In genomic region chr18:62330665-62331064, GRCh38 we compare ENCODE assay signal across 8 cellular contexts. TPM values are rescaled to one million over a fixed set of nuclear protein-coding genes. Genes with fewer than 3 reads are reported as not detected.
DNase-seq lines count a peak whose midpoint lies in the region; ATAC-seq and TF ChIP-seq lines count a peak whose summit lies in the region.
"Not testable (repeated sequence)": the region's sequence is repeated elsewhere in the genome, so short reads cannot be mapped to it uniquely, and the experiment has no call there.
"Had no signal": no experiment of that assay in that cellular context is flagged by ENCODE, and none has a peak within 500 bp of the region (broad histone marks: within the 10 kb centered on the region; RNA-seq: fewer than 3 reads in every experiment).

No MANE protein-coding gene starts in this region.

- H4K20me1 ChIP-seq in GM23338 (replicated peaks; ENCODE audit: insufficient read depth): not testable (repeated sequence)

- in situ Hi-C loops in transverse colon (cut with MboI; ENCODE audit: low pct_ligation_motif_present in 1 of 4, low pct_unique_long_range_greater_than_20kb in 1 of 4, low sequenced_read_pairs in 3 of 4): not testable (repeated sequence)

- H3K79me2 ChIP-seq in GM23338 (replicated peaks; ENCODE audit: insufficient read depth): peaks cover 64% of the 10 kb centered on the region

- H3F3A ChIP-seq in GM23338 (replicated peaks; ENCODE audit: low read depth): not testable (repeated sequence)

- peak overlapping the region; percentile 5; the same call in 1 of the 2 replicates for H3K27ac Mint-ChIP-seq in GM23338
- peak overlapping the region; percentile 90 for H3K27ac Mint-ChIP-seq in T-helper 17 cell
- H3K27ac Mint-ChIP-seq in activated T-helper 17 cell treated with anti-CD3 and anti-CD28 coated beads, Interleukin-2, amount 50 U/mL, for 72 hours: not testable (repeated sequence)
- peak overlapping the region; percentile 20 for H3K27ac Mint-ChIP-seq in dendritic cell treated with granulocyte-macrophage colony-stimulating factor and Interleukin-4, amounts not matched to agents 40 ng/mL and 50 ng/mL, for 4 days
- peak overlapping the region; percentile 73 to 81 for H3K27ac Mint-ChIP-seq in natural killer cell

- TF ChIP-seq CTCF in GM23338 (conservative IDR thresholded peaks at IDR 0.05; ENCODE audit: low read depth in 2 of 2); natural killer cell (IDR thresholded peaks at IDR 0.05); transverse colon (IDR thresholded peaks at IDR 0.05): not testable (repeated sequence)

- TF ChIP-seq POLR2A in transverse colon (IDR thresholded peaks at IDR 0.05): not testable (repeated sequence)

- H3K4me1 Mint-ChIP-seq in GM23338: peaks cover 48% of the 10 kb centered on the region
- peaks cover 23% of the 10 kb centered on the region for H3K4me1 Mint-ChIP-seq in T-helper 17 cell
- H3K4me1 Mint-ChIP-seq in activated T-helper 17 cell treated with anti-CD3 and anti-CD28 coated beads, Interleukin-2, amount 50 U/mL, for 72 hours: peaks cover 30% of the 10 kb centered on the region
- H3K4me1 Mint-ChIP-seq in dendritic cell treated with granulocyte-macrophage colony-stimulating factor and Interleukin-4, amounts not matched to agents 40 ng/mL and 50 ng/mL, for 4 days (ENCODE audit: low read depth): peaks cover 67% of the 10 kb centered on the region
- H3K4me1 Mint-ChIP-seq in natural killer cell: peaks cover 46 to 64% of the 10 kb centered on the region in 2 donors

- not testable (repeated sequence) for H3K9me2 ChIP-seq in GM23338 (ENCODE audit: insufficient read depth)

- H3K27ac ChIP-seq in GM23338 (ENCODE audit: low read depth); iPS-20b (ENCODE audit: low read length): not testable (repeated sequence)
- H3K27ac ChIP-seq in transverse colon: peak overlapping the region; percentile 80 to 83 (median 82)

- not testable (repeated sequence) for H3K4me3 ChIP-seq in GM23338; iPS-20b (ENCODE audit: low read length); transverse colon

- peaks cover 37% of the 10 kb centered on the region for H3K4me1 ChIP-seq in GM23338 (ENCODE audit: insufficient read depth)
- peaks cover 28% of the 10 kb centered on the region for H3K4me1 ChIP-seq in iPS-20b (ENCODE audit: insufficient read depth, low read length)
- H3K4me1 ChIP-seq in transverse colon: peaks cover 9 to 80% (median 46%) of the 10 kb centered on the region in 4 donors

- H3K4me2 ChIP-seq in GM23338: 0 out of 2 replicates have a peak overlapping the region, but pooled peaks have one; percentile 49

- H3K27me3 ChIP-seq in GM23338 (ENCODE audit: insufficient read depth): peaks cover 25% of the 10 kb centered on the region
- peaks cover 40% of the 10 kb centered on the region for H3K27me3 ChIP-seq in iPS-20b (ENCODE audit: insufficient read depth, low read length)
- H3K27me3 ChIP-seq in transverse colon: peaks cover 50% of the 10 kb centered on the region

- peak overlapping the region; percentile 20; the same call in 1 of the 2 replicates for H3K9ac ChIP-seq in iPS-20b (ENCODE audit: low read depth, low read length)

- not testable (repeated sequence) for H3K4me3 Mint-ChIP-seq in GM23338; T-helper 17 cell; dendritic cell treated with granulocyte-macrophage colony-stimulating factor and Interleukin-4, amounts not matched to agents 40 ng/mL and 50 ng/mL, for 4 days
- peak overlapping the region; percentile 49 for H3K4me3 Mint-ChIP-seq in activated T-helper 17 cell treated with anti-CD3 and anti-CD28 coated beads, Interleukin-2, amount 50 U/mL, for 72 hours
- H3K4me3 Mint-ChIP-seq in natural killer cell: peak overlapping the region; percentile 75

- ATAC-seq in GM23338: peak; percentile 8; the same call in 2 of the 3 replicates
- ATAC-seq in T-helper 17 cell; activated T-helper 17 cell treated with anti-CD3 and anti-CD28 coated beads, Interleukin-2, amount 50 U/mL, for 72 hours (replicated peaks); natural killer cell: not testable (repeated sequence)

- not testable (repeated sequence) for H3K9me3 Mint-ChIP-seq in GM23338; activated T-helper 17 cell treated with anti-CD3 and anti-CD28 coated beads, Interleukin-2, amount 50 U/mL, for 72 hours; dendritic cell treated with granulocyte-macrophage colony-stimulating factor and Interleukin-4, amounts not matched to agents 40 ng/mL and 50 ng/mL, for 4 days; natural killer cell

- H2AFZ ChIP-seq in GM23338: not testable (repeated sequence)

- TF ChIP-seq EP300 in transverse colon (IDR thresholded peaks at IDR 0.05; ENCODE audit: low read depth): not testable (repeated sequence)

- H3K36me3 Mint-ChIP-seq in GM23338 (ENCODE audit: low read depth); T-helper 17 cell (ENCODE audit: low read depth); dendritic cell treated with granulocyte-macrophage colony-stimulating factor and Interleukin-4, amounts not matched to agents 40 ng/mL and 50 ng/mL, for 4 days (ENCODE audit: low read depth); natural killer cell: not testable (repeated sequence)
- H3K36me3 Mint-ChIP-seq in activated T-helper 17 cell treated with anti-CD3 and anti-CD28 coated beads, Interleukin-2, amount 50 U/mL, for 72 hours (ENCODE audit: low read depth): peaks cover 13% of the 10 kb centered on the region

- DNase-seq in GM23338 (ENCODE audit: low spot score); T-helper 17 cell; natural killer cell; transverse colon: not testable (repeated sequence)

- H3K9me3 ChIP-seq in T-helper 17 cell (ENCODE audit: control insufficient read depth, low read length, poor library complexity, severe bottlenecking); iPS-20b (ENCODE audit: insufficient read depth, low read depth, low read length); transverse colon: not testable (repeated sequence)

- H3K36me3 ChIP-seq in GM23338 (ENCODE audit: insufficient read depth); iPS-20b (ENCODE audit: insufficient read depth, low read depth, low read length); transverse colon: not testable (repeated sequence)

- intact Hi-C loops in dendritic cell treated with granulocyte-macrophage colony-stimulating factor and Interleukin-4, amounts not matched to agents 40 ng/mL and 50 ng/mL, for 4 days (cut with micrococcal nuclease): loop anchor here (5.0 kb wide), 2 partner anchors 37 to 177 kb away; no protein-coding TSS in a partner anchor
- intact Hi-C loops in natural killer cell (cut with micrococcal nuclease); transverse colon (cut with DNase I; ENCODE audit: low total_unique reads): not testable (repeated sequence)

- H3K27me3 Mint-ChIP-seq in GM23338 (ENCODE audit: insufficient read depth, low read depth, poor library complexity): peaks cover 32% of the 10 kb centered on the region
- peaks cover 80% of the 10 kb centered on the region for H3K27me3 Mint-ChIP-seq in T-helper 17 cell
- peaks cover 49% of the 10 kb centered on the region for H3K27me3 Mint-ChIP-seq in activated T-helper 17 cell treated with anti-CD3 and anti-CD28 coated beads, Interleukin-2, amount 50 U/mL, for 72 hours
- H3K27me3 Mint-ChIP-seq in dendritic cell treated with granulocyte-macrophage colony-stimulating factor and Interleukin-4, amounts not matched to agents 40 ng/mL and 50 ng/mL, for 4 days: peaks cover 82% of the 10 kb centered on the region
- H3K27me3 Mint-ChIP-seq in natural killer cell (ENCODE audit: low read depth in 2 of 2): peaks cover 35 to 36% of the 10 kb centered on the region in 2 donors

- WGBS in transverse colon (ENCODE audit: low coverage in 1 of 2), 2 donors: 62 to 67% methylated on average over 5 to 8 of the region's 8 CpGs

RNA-seq across cellular contexts. Expression of gene TNFRSF11A, which starts 5.6 kb away (rescaled TPM):
- total RNA-seq in GM23338 (2014; rRNA removed; shearing (Covaris generic)): 7.3 and 25.4 TPM in 2 replicates
- 3.8 and 5.6 TPM in 2 replicates for polyA plus RNA-seq in GM23338 (2016; fragmentation: Nextera tagmentation; extraction: Ambion mirVana)
- total RNA-seq in T-helper 17 cell: 1 to 10 TPM; 1.2 to 3.1 TPM
- 10 to 100 TPM; 26.8 to 41.9 TPM for total RNA-seq in activated T-helper 17 cell treated with anti-CD3 and anti-CD28 coated beads, Interleukin-2, amount 50 U/mL, for 72 hours
- total RNA-seq in natural killer cell: 10 to 100 TPM in 1 of 3 donors, 1 to 10 TPM in 2; 6.9 to 10.9 (median 8.8) TPM
- total RNA-seq in transverse colon: 10 to 100 TPM; 23.9 to 59.9 (median 31.6) TPM
- total RNA-seq: OCI-LY7 had no signal
